Comparison of ENCODE assay signal across 23 cellular contexts in genomic region chr1:1177452-1178206, GRCh38. TPM values are rescaled to one million over a fixed set of nuclear protein-coding genes. Genes with fewer than 3 reads are reported as not detected.
DNase-seq lines count a peak whose midpoint lies in the region; ATAC-seq and TF ChIP-seq lines count a peak whose summit lies in the region.
"Had no signal": no experiment of that assay in that cellular context is flagged by ENCODE, and none has a peak within 500 bp of the region (broad histone marks: within the 10 kb centered on the region; RNA-seq: fewer than 3 reads in every experiment).

No MANE protein-coding gene starts in this region.

- no peak for ATAC-seq in activated naive CD4-positive, alpha-beta T cell treated with anti-CD3 and anti-CD28 coated beads, Interleukin-2, amount 50 U/mL, for 72 hours
- ATAC-seq in mucosa of descending colon (no peak), GM21619 (IDR thresholded peaks at IDR 0.05; ENCODE audit: unreplicated experiment) (no peak), GM18498 (IDR thresholded peaks at IDR 0.05; ENCODE audit: unreplicated experiment) (no peak)
- ATAC-seq: GM12878, GM23338 had no signal

- no peaks in the 10 kb centered on the region for H3K9me3 ChIP-seq in mucosa of descending colon
- H3K9me3 ChIP-seq: SJSA1 had no signal

- intact Hi-C loops in mucosa of descending colon (cut with DNase I, micrococcal nuclease), result no loop called here

- H3K9me3 Mint-ChIP-seq in activated naive CD4-positive, alpha-beta T cell treated with anti-CD3 and anti-CD28 coated beads, Interleukin-2, amount 10 ng/mL, durations not matched to agents 7 days and 5 days, result no peaks in the 10 kb centered on the region
- H3K9me3 Mint-ChIP-seq in activated naive CD4-positive, alpha-beta T cell treated with anti-CD3 and anti-CD28 coated beads, Interleukin-2, amount 50 U/mL, for 72 hours, result no peaks in the 10 kb centered on the region
- H3K9me3 Mint-ChIP-seq: CD8-positive, alpha-beta memory T cell; GM23338; HFFc6; IgD-negative memory B cell had no signal

- no peaks in the 10 kb centered on the region for H3K36me3 Mint-ChIP-seq in activated naive CD4-positive, alpha-beta T cell treated with anti-CD3 and anti-CD28 coated beads, Interleukin-2, amount 10 ng/mL, durations not matched to agents 7 days and 5 days
- H3K36me3 Mint-ChIP-seq in activated naive CD4-positive, alpha-beta T cell treated with anti-CD3 and anti-CD28 coated beads, Interleukin-2, amount 50 U/mL, for 72 hours, result no peaks in the 10 kb centered on the region
- H3K36me3 Mint-ChIP-seq: CD8-positive, alpha-beta memory T cell had no signal

- DNase-seq in activated naive CD4-positive, alpha-beta T cell treated with anti-CD3 and anti-CD28 coated beads, Interleukin-2, amount 10 ng/mL, durations not matched to agents 7 days and 5 days, result peak; percentile 8
- DNase-seq in activated naive CD4-positive, alpha-beta T cell treated with anti-CD3 and anti-CD28 coated beads, Interleukin-2, amount 50 U/mL, for 72 hours (ENCODE audit: low spot score in 2 of 2), result no peak
- DNase-seq in D341Med (ENCODE audit: low spot score) (peak; percentile 17), ecto neural progenitor cell (ENCODE audit: low spot score) (peak; percentile 43), mucosa of descending colon (peak in 2 of 3 donors; percentile 16 to 41)
- no peak for DNase-seq in stimulated activated naive CD4-positive, alpha-beta T cell treated with Interleukin-2 at 50 U/mL for 16 hours (lab: John Stamatoyannopoulos, UW)
- DNase-seq: CD8-positive, alpha-beta memory T cell; DMS79 treated with DMSO at 0.1 percent for 48 hours; HFFc6; NCI-H1417 treated with DMSO at 0.1 percent for 48 hours; NCI-H2029 treated with DMSO at 0.1 percent for 48 hours; NCI-H2171 treated with DMSO at 0.1 percent for 48 hours; NCI-H774; RPMI8226 had no signal

- no peak overlapping the region for H3K4me3 ChIP-seq in mucosa of descending colon
- H3K4me3 ChIP-seq: GM12878, GM23338, SJSA1 had no signal

- no peak overlapping the region for H3K4me3 Mint-ChIP-seq in activated naive CD4-positive, alpha-beta T cell treated with anti-CD3 and anti-CD28 coated beads, Interleukin-2, amount 10 ng/mL, durations not matched to agents 7 days and 5 days
- H3K4me3 Mint-ChIP-seq: HFFc6 had no signal

- peaks cover 21% of the 10 kb centered on the region for H3K4me1 Mint-ChIP-seq in activated naive CD4-positive, alpha-beta T cell treated with anti-CD3 and anti-CD28 coated beads, Interleukin-2, amount 10 ng/mL, durations not matched to agents 7 days and 5 days

- H3K36me3 ChIP-seq in mucosa of descending colon (ENCODE audit: low read depth), result no peaks in the 10 kb centered on the region
- H3K36me3 ChIP-seq: SJSA1 had no signal

- no peak overlapping the region for H3K27ac Mint-ChIP-seq in activated naive CD4-positive, alpha-beta T cell treated with anti-CD3 and anti-CD28 coated beads, Interleukin-2, amount 10 ng/mL, durations not matched to agents 7 days and 5 days
- no peak overlapping the region for H3K27ac Mint-ChIP-seq in activated naive CD4-positive, alpha-beta T cell treated with anti-CD3 and anti-CD28 coated beads, Interleukin-2, amount 50 U/mL, for 72 hours
- H3K27ac Mint-ChIP-seq: HFFc6 had no signal

- CTCF ChIA-PET in activated naive CD4-positive, alpha-beta T cell treated with anti-CD3 and anti-CD28 coated beads, Interleukin-2, amount 10 ng/mL, durations not matched to agents 7 days and 5 days (lab: Charles Lee), result no interaction called here

- no peaks in the 10 kb centered on the region for H3K4me1 ChIP-seq in mucosa of descending colon (ENCODE audit: low read depth)
- H3K4me1 ChIP-seq: SJSA1 had no signal

- peaks cover 58% of the 10 kb centered on the region for H3K27me3 Mint-ChIP-seq in activated naive CD4-positive, alpha-beta T cell treated with anti-CD3 and anti-CD28 coated beads, Interleukin-2, amount 10 ng/mL, durations not matched to agents 7 days and 5 days

- TF ChIP-seq CTCF in mucosa of descending colon (IDR thresholded peaks at IDR 0.05), result no peak

RNA-seq across cellular contexts. Expression of gene TTLL10, which starts 3.9 kb away (rescaled TPM):
- total RNA-seq in activated naive CD4-positive, alpha-beta T cell treated with anti-CD3 and anti-CD28 coated beads, Interleukin-2, amount 50 U/mL, for 72 hours, result not detected
- total RNA-seq in mucosa of descending colon, result 1 to 10 TPM in 2 of 3 donors, under 1 TPM in 1; 0.32 to 4.4 (median 1.8) TPM
- total RNA-seq: CD8-positive, alpha-beta memory T cell; GM12878; HFFc6; LHCN-M2; NCI-H460; SJSA1 had no signal

RNA-seq across cellular contexts. Expression of gene TNFRSF18, which starts 28.8 kb away (rescaled TPM):
- 100 to 1,000 TPM in 1 of 2 donors, 10 to 100 TPM in 1; 43.6 to 250 TPM for total RNA-seq in activated naive CD4-positive, alpha-beta T cell treated with anti-CD3 and anti-CD28 coated beads, Interleukin-2, amount 50 U/mL, for 72 hours
- total RNA-seq in mucosa of descending colon, result 1 to 10 TPM; 1.6 to 2.2 (median 2.2) TPM
- total RNA-seq: HFFc6, HT-29, LHCN-M2, NCI-H460, SJSA1 had no signal

RNA-seq across cellular contexts. Expression of gene TNFRSF4, which starts 36.3 kb away (rescaled TPM):
- 100 to 1,000 TPM; 166 to 176 TPM for total RNA-seq in activated naive CD4-positive, alpha-beta T cell treated with anti-CD3 and anti-CD28 coated beads, Interleukin-2, amount 50 U/mL, for 72 hours
- 1 to 10 TPM in 1 of 3 donors, under 1 TPM in 2; 0.69 to 1.2 (median 0.80) TPM for total RNA-seq in mucosa of descending colon
- total RNA-seq: GM23338, HT-29, NCI-H460, SJSA1 had no signal

RNA-seq across cellular contexts. Expression of gene SDF4, which starts 54.2 kb away (rescaled TPM):
- total RNA-seq in activated naive CD4-positive, alpha-beta T cell treated with anti-CD3 and anti-CD28 coated beads, Interleukin-2, amount 50 U/mL, for 72 hours, result 100 to 1,000 TPM in 1 of 2 donors, 10 to 100 TPM in 1; 68.4 to 144 TPM
- 100 to 1,000 TPM; 169 to 257 (median 226) TPM for total RNA-seq in mucosa of descending colon

RNA-seq across cellular contexts. Expression of gene B3GALT6, which starts 54.4 kb away (rescaled TPM):
- total RNA-seq in activated naive CD4-positive, alpha-beta T cell treated with anti-CD3 and anti-CD28 coated beads, Interleukin-2, amount 50 U/mL, for 72 hours, result 10 to 100 TPM in 1 of 2 donors, 1 to 10 TPM in 1; 9.0 to 12.5 TPM
- total RNA-seq in mucosa of descending colon, result 10 to 100 TPM in 1 of 3 donors, 1 to 10 TPM in 2; 7.3 to 12.5 (median 9.0) TPM

Comparison
In these comparisons a context has a peak if more than half of its experiments do, and no peak if none do; other contexts are left out.
1. DNase-seq: peak in activated naive CD4-positive, alpha-beta T cell treated with anti-CD3 and anti-CD28 coated beads, Interleukin-2, amount 10 ng/mL, durations not matched to agents 7 days and 5 days (single experiment), D341Med (single experiment), ecto neural progenitor cell (single experiment) and mucosa of descending colon (2 of 3); none in activated naive CD4-positive, alpha-beta T cell treated with anti-CD3 and anti-CD28 coated beads, Interleukin-2, amount 50 U/mL, for 72 hours (0 of 2) and stimulated activated naive CD4-positive, alpha-beta T cell treated with Interleukin-2 at 50 U/mL for 16 hours (single experiment).
2. RNA of gene TNFRSF18, which starts 28.8 kb away (total RNA-seq): 43.6 to 250 TPM in activated naive CD4-positive, alpha-beta T cell treated with anti-CD3 and anti-CD28 coated beads, Interleukin-2, amount 50 U/mL, for 72 hours; 1.6 to 2.2 TPM in mucosa of descending colon; every median in the first group is over 10 times any median in the second.
3. RNA of gene TNFRSF4, which starts 36.3 kb away (total RNA-seq): 166 to 176 TPM in activated naive CD4-positive, alpha-beta T cell treated with anti-CD3 and anti-CD28 coated beads, Interleukin-2, amount 50 U/mL, for 72 hours; 0.69 to 1.2 TPM in mucosa of descending colon; every median in the first group is over 10 times any median in the second.